In the genomic region with DNA sequence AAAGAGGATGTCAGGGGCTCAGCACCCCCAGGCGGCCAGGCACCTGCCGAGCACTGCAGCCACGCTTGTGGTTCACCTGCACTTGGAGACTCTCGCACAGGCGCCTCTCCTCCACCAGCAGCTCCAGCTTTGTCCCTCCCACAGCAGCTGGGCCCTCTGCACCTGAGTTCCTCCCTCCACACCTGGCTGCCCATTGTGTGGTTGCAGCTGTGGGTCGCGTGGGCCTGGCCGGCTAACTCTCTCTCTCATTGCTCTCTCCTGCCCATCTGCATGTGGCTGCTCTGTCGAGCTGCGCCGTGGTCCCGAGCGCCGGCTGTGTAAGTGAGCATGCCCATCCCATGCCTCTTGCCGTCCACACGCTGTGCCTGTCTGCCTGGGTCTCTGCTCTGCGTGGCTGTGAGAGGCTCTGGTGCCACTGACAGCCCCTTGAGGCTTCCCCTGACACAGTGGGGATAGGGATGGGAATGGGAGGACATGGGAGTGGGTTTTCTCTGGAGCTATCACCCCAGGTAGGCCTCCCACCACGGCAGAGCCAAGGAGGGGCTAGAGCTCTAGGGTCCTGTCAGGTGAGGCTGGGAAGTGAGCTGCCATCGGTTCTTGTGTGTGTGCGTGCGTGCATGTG, we compare ENCODE assay signal across 12 cellular contexts. TPM values are rescaled to one million over a fixed set of nuclear protein-coding genes. Genes with fewer than 3 reads are reported as not detected.
DNase-seq lines count a peak whose midpoint lies in the region; ATAC-seq and TF ChIP-seq lines count a peak whose summit lies in the region.
"Had no signal": no experiment of that assay in that cellular context is flagged by ENCODE, and none has a peak within 500 bp of the region (broad histone marks: within the 10 kb centered on the region; RNA-seq: fewer than 3 reads in every experiment).

No MANE protein-coding gene starts in this region.

- H3K9me3 ChIP-seq in MM.1S (replicated peaks; ENCODE audit: insufficient read depth, low read length) (no peaks in the 10 kb centered on the region), heart left ventricle (no peaks in the 10 kb centered on the region)

- H3K4me3 Mint-ChIP-seq in activated naive CD4-positive, alpha-beta T cell treated with anti-CD3 and anti-CD28 coated beads, Interleukin-2, amount 10 ng/mL, durations not matched to agents 7 days and 5 days = no peak overlapping the region

- H4K20me1 ChIP-seq in MM.1S (ENCODE audit: insufficient read depth, low read length) = no peaks in the 10 kb centered on the region

- H3K4me1 Mint-ChIP-seq in activated naive CD4-positive, alpha-beta T cell treated with anti-CD3 and anti-CD28 coated beads, Interleukin-2, amount 10 ng/mL, durations not matched to agents 7 days and 5 days = peaks cover 5% of the 10 kb centered on the region

- peak overlapping the region; percentile 78 for H3K4me2 ChIP-seq in MM.1S (ENCODE audit: low read depth, low read length)

- ATAC-seq in heart left ventricle (no peak), GM18861 (IDR thresholded peaks at IDR 0.05; ENCODE audit: unreplicated experiment) (no peak), HG03378 (IDR thresholded peaks at IDR 0.05; ENCODE audit: unreplicated experiment) (no peak)

- peaks cover 33% of the 10 kb centered on the region for H3F3A ChIP-seq in MM.1S (ENCODE audit: insufficient read depth, low read length)

- no peaks in the 10 kb centered on the region for H3K36me3 Mint-ChIP-seq in activated naive CD4-positive, alpha-beta T cell treated with anti-CD3 and anti-CD28 coated beads, Interleukin-2, amount 10 ng/mL, durations not matched to agents 7 days and 5 days

- peak; percentile 93 for DNase-seq in MM.1S
- DNase-seq in NCI-H510A treated with DMSO at 0.1 percent for 48 hours (lab: John Stamatoyannopoulos, UW) = peak; percentile 30
- peak in 4 of 5 donors; percentile 6 to 56 (median 18) for DNase-seq in heart left ventricle
- DNase-seq in posterior vena cava (ENCODE audit: low spot score) = peak; percentile 70
- no peak for DNase-seq in NCI-H1092 (lab: John Stamatoyannopoulos, UW)
- no peak for DNase-seq in activated naive CD4-positive, alpha-beta T cell treated with anti-CD3 and anti-CD28 coated beads, Interleukin-2, amount 10 ng/mL, durations not matched to agents 7 days and 5 days
- DNase-seq: dermis blood vessel endothelial cell, Kasumi-1, small intestine had no signal

- intact Hi-C loops in heart left ventricle (cut with DNase I) (no loop called here), posterior vena cava (cut with DNase I) (no loop called here)

- no peaks in the 10 kb centered on the region for H3K9me2 ChIP-seq in MM.1S (replicated peaks; ENCODE audit: insufficient read depth, low read length)

- no peaks in the 10 kb centered on the region for H3K27me3 Mint-ChIP-seq in activated naive CD4-positive, alpha-beta T cell treated with anti-CD3 and anti-CD28 coated beads, Interleukin-2, amount 10 ng/mL, durations not matched to agents 7 days and 5 days

- H3K27me3 ChIP-seq in MM.1S (replicated peaks; ENCODE audit: insufficient read depth, low read length) = no peaks in the 10 kb centered on the region
- H3K27me3 ChIP-seq in heart left ventricle = peaks cover 0 to 34% (median 13%) of the 10 kb centered on the region in 9 donors

- H3K79me2 ChIP-seq in MM.1S (ENCODE audit: low read length) = no peaks in the 10 kb centered on the region

- WGBS in heart left ventricle, 4 donors = 84 to 89% (median 86%) methylated on average over 15 to 21 of the region's 21 CpGs

- H3K4me1 ChIP-seq in MM.1S (ENCODE audit: low read length) (peaks cover 45% of the 10 kb centered on the region), heart left ventricle (peaks cover 4 to 68% (median 35%) of the 10 kb centered on the region in 12 donors)

- H3K4me3 ChIP-seq in MM.1S (ENCODE audit: low read length) (peak overlapping the region; percentile 34; the same call in 1 of the 2 replicates), heart left ventricle (no peak overlapping the region)

- H3K9ac ChIP-seq in MM.1S (ENCODE audit: low read length) = peak overlapping the region; percentile 35; the same call in 1 of the 2 replicates

- TF ChIP-seq CTCF in MM.1S (IDR thresholded peaks at IDR 0.05; ENCODE audit: low read length) (peak; percentile 40), heart left ventricle (IDR thresholded peaks at IDR 0.05) (no peak)

- peak overlapping the region; percentile 7; the same call in 1 of the 2 replicates for H2AFZ ChIP-seq in MM.1S (ENCODE audit: low read length)

- CTCF ChIA-PET in activated naive CD4-positive, alpha-beta T cell treated with anti-CD3 and anti-CD28 coated beads, Interleukin-2, amount 10 ng/mL, durations not matched to agents 7 days and 5 days (lab: Charles Lee) = no interaction called here

- H3K27ac ChIP-seq in MM.1S (ENCODE audit: low read length) (peak overlapping the region; percentile 57; the same call in 1 of the 2 replicates), heart left ventricle (no peak overlapping the region)
- H3K27ac ChIP-seq: VCaP had no signal

- no peaks in the 10 kb centered on the region for H3K9me3 Mint-ChIP-seq in activated naive CD4-positive, alpha-beta T cell treated with anti-CD3 and anti-CD28 coated beads, Interleukin-2, amount 10 ng/mL, durations not matched to agents 7 days and 5 days

- no peak overlapping the region for H3K27ac Mint-ChIP-seq in activated naive CD4-positive, alpha-beta T cell treated with anti-CD3 and anti-CD28 coated beads, Interleukin-2, amount 10 ng/mL, durations not matched to agents 7 days and 5 days

- no peak for TF ChIP-seq POLR2A in heart left ventricle (IDR thresholded peaks at IDR 0.05)

- H3K36me3 ChIP-seq in MM.1S (replicated peaks; ENCODE audit: insufficient read depth, low read length) (no peaks in the 10 kb centered on the region), heart left ventricle (peaks cover 0 to 41% (median 10%) of the 10 kb centered on the region in 9 donors)

RNA-seq across cellular contexts. Expression of a gene that starts 8.5 kb away (rescaled TPM):
- total RNA-seq in heart left ventricle = 1 to 10 TPM in 2 of 9 donors, under 1 TPM in 5, not detected in 2; 0.35 to 1.2 (median 0.50) TPM
- under 1 TPM; 0.12 to 0.53 TPM for polyA plus RNA-seq in heart left ventricle
- total RNA-seq in posterior vena cava = 1 to 10 TPM in 1 of 2 donors, under 1 TPM in 1; 0.65 to 2.6 TPM

RNA-seq across cellular contexts. Expression of a gene that starts 53.9 kb away (rescaled TPM):
- 10 to 100 TPM in 1 of 9 donors, 1 to 10 TPM in 8; 3.8 to 12.7 (median 6.4) TPM for total RNA-seq in heart left ventricle
- polyA plus RNA-seq in heart left ventricle = 1 to 10 TPM; 6.7 to 9.1 TPM
- 10 to 100 TPM; 15.9 to 19.2 TPM for total RNA-seq in posterior vena cava

RNA-seq across cellular contexts. Expression of a gene that starts 56.9 kb away (rescaled TPM):
- total RNA-seq in heart left ventricle = 10 to 100 TPM; 11.3 to 36.0 (median 21.9) TPM
- polyA plus RNA-seq in heart left ventricle = 10 to 100 TPM; 14.9 to 23.2 TPM
- total RNA-seq in posterior vena cava = 10 to 100 TPM; 24.2 to 34.4 TPM

Comparison
In these comparisons a context has a peak if more than half of its experiments do, and no peak if none do; other contexts are left out.
1. DNase-seq: peak in MM.1S (single experiment), NCI-H510A treated with DMSO at 0.1 percent for 48 hours (single experiment), heart left ventricle (4 of 5) and posterior vena cava (single experiment); none in NCI-H1092 (single experiment) and activated naive CD4-positive, alpha-beta T cell treated with anti-CD3 and anti-CD28 coated beads, Interleukin-2, amount 10 ng/mL, durations not matched to agents 7 days and 5 days (single experiment).